In the genomic region with DNA sequence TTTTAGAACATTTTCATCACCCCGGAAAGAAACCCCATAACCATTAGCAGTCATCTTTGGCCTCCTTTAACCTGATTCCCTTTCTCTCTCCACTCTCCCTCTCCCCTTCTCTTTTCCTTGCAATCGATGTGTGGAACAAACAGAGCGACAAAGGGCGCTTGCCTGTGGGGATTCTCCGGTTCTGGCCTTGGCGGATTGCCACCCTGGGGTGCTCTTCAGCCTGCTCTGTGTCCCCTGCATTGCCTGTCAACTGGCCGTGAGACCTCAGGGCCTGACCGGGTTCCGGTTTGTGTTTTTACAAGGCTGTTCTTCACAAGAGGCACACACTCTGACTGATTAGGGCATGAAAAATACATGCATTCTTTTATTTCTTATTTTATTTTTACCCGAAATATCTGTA, we compare ENCODE assay signal across 17 cellular contexts. TPM values are rescaled to one million over a fixed set of nuclear protein-coding genes. Genes with fewer than 3 reads are reported as not detected.
DNase-seq lines count a peak whose midpoint lies in the region; ATAC-seq and TF ChIP-seq lines count a peak whose summit lies in the region.
"Had no signal": no experiment of that assay in that cellular context is flagged by ENCODE, and none has a peak within 500 bp of the region (broad histone marks: within the 10 kb centered on the region; RNA-seq: fewer than 3 reads in every experiment).

No MANE protein-coding gene starts in this region.

- in situ Hi-C loops in mammary epithelial cell (cut with MboI; ENCODE audit: low sequenced_read_pairs in 2 of 2), result no loop called here

- H3T11ph ChIP-seq in H9 (ENCODE audit: low read length), result no peak overlapping the region

- intact Hi-C loops in thyroid gland (cut with DNase I), result no loop called here
- intact Hi-C loops in mammary epithelial cell (cut with micrococcal nuclease), result no loop called here
- intact Hi-C loops in psoas muscle (cut with DNase I), result no loop called here

- H3K79me1 ChIP-seq in H9 (ENCODE audit: insufficient read depth, low read depth, low read length, poor library complexity, severe bottlenecking), result no peaks in the 10 kb centered on the region

- no TSS peak for BruUV-seq in mammary epithelial cell (replicated peaks; lab: Mats Ljungman, UMichigan)

- H4K20me1 ChIP-seq in H9 (ENCODE audit: control insufficient read depth, insufficient read depth, insufficient read length) (no peaks in the 10 kb centered on the region), mammary epithelial cell (ENCODE audit: insufficient read depth, low read length) (no peaks in the 10 kb centered on the region)

- H3K14ac ChIP-seq in H9 (ENCODE audit: insufficient read depth, low read length), result no peak overlapping the region

- CTCF ChIA-PET in mammary epithelial cell (lab: Charles Lee; ENCODE audit: low non-redundant PET), result no interaction called here

- H3K9me3 Mint-ChIP-seq in H9, result no peaks in the 10 kb centered on the region
- H3K9me3 Mint-ChIP-seq: CD4-positive, alpha-beta T cell had no signal

- peak; percentile 23 for DNase-seq in H9
- peak; percentile 64 for DNase-seq in NCI-H345 (lab: John Stamatoyannopoulos, UW)
- peak; percentile 40 for DNase-seq in islet precursor cell
- peak; percentile 72 to 73 for DNase-seq in thyroid gland
- DNase-seq in SHP77 (lab: John Stamatoyannopoulos, UW), result no peak
- DNase-seq in mammary epithelial cell, result no peak
- DNase-seq in psoas muscle, result no peak
- DNase-seq: CD4-positive, alpha-beta T cell; NCI-H146; NCI-H748 treated with DMSO at 0.1 percent for 48 hours; OCI-M1; RPMI8226 had no signal

- H4K8ac ChIP-seq in H9 (replicated peaks; ENCODE audit: insufficient read length, low read depth, low read length), result no peak overlapping the region

- WGBS in H9 (ENCODE audit: extremely low coverage, insufficient read length, low lambda C conversion rate), result no CpG with 5 or more reads among the region's 10 CpGs
- WGBS in thyroid gland, 2 donors, result 15 to 30% methylated on average over 10 of the region's 10 CpGs
- WGBS in mammary epithelial cell (ENCODE audit: low coverage, missing lambda C conversion rate), result 73% methylated on average over 10 of the region's 10 CpGs
- WGBS in psoas muscle, 3 donors, result 64 to 79% (median 74%) methylated on average over 10 of the region's 10 CpGs

- no peaks in the 10 kb centered on the region for H3K36me3 ChIP-seq in thyroid gland
- no peaks in the 10 kb centered on the region for H3K36me3 ChIP-seq in mammary epithelial cell (ENCODE audit: insufficient read depth, low read length)
- no peaks in the 10 kb centered on the region for H3K36me3 ChIP-seq in psoas muscle (ENCODE audit: insufficient read depth in 1 of 2, low read depth in 1 of 2)
- H3K36me3 ChIP-seq: SJSA1 had no signal

- H3K23me2 ChIP-seq in H9 (ENCODE audit: insufficient read length, low read depth, low read length, poor library complexity, severe bottlenecking), result no peaks in the 10 kb centered on the region

- H3K27ac Mint-ChIP-seq in H9, result peak overlapping the region in 1 of 3 experiments; percentile 53; a peak in 1 of 7 replicates
- H3K27ac Mint-ChIP-seq: CD4-positive, alpha-beta T cell had no signal

- peaks cover 15 to 31% of the 10 kb centered on the region in 2 experiments for H3K4me1 Mint-ChIP-seq in H9

- ATAC-seq in psoas muscle, result no peak
- ATAC-seq: HCT116 had no signal

- H3K4me3 ChIP-seq in thyroid gland (replicated peaks in 1 of 3) (no peak overlapping the region), mammary epithelial cell (replicated peaks in 1 of 3; ENCODE audit: insufficient read depth in 1 of 3, low read depth in 2 of 3, low read length in 3 of 3) (no peak overlapping the region), psoas muscle (no peak overlapping the region)
- H3K4me3 ChIP-seq: SJSA1 had no signal

- dilution Hi-C loops in mammary epithelial cell (cut with HindIII; ENCODE audit: low sequenced_read_pairs), result no loop called here

- no peak overlapping the region for H4K91ac ChIP-seq in H9 (ENCODE audit: insufficient read length, low read depth, low read length)

- no peak overlapping the region for H2BK12ac ChIP-seq in H9 (ENCODE audit: insufficient read length, low read depth, low read length)

- H3K4me2 ChIP-seq in H9 (ENCODE audit: insufficient read depth, insufficient read length, low read length) (no peak overlapping the region), mammary epithelial cell (ENCODE audit: insufficient read depth, low read depth, low read length) (no peak overlapping the region)
- H3K4me2 ChIP-seq: KMS-11 had no signal

- H3K18ac ChIP-seq in H9 (ENCODE audit: insufficient read length, low read depth, low read length), result no peak overlapping the region

- no peak overlapping the region for H4K5ac ChIP-seq in H9 (ENCODE audit: insufficient read length, low read depth, low read length)

- H3K27me3 ChIP-seq in H9 (ENCODE audit: insufficient read depth, low read length) (no peaks in the 10 kb centered on the region), thyroid gland (no peaks in the 10 kb centered on the region), mammary epithelial cell (ENCODE audit: insufficient read depth, low read length) (no peaks in the 10 kb centered on the region), psoas muscle (ENCODE audit: insufficient read depth in 3 of 3, low read length in 2 of 3) (no peaks in the 10 kb centered on the region)

- TF ChIP-seq POLR2A in thyroid gland (IDR thresholded peaks at IDR 0.05), result no peak

- H2BK15ac ChIP-seq in H9 (ENCODE audit: low read depth, low read length), result no peak overlapping the region

- H2BK120ac ChIP-seq in H9 (ENCODE audit: low read depth, low read length, poor library complexity, severe bottlenecking), result no peak overlapping the region

- H3K79me2 ChIP-seq in H9 (ENCODE audit: insufficient read depth, low read length) (no peaks in the 10 kb centered on the region), mammary epithelial cell (ENCODE audit: insufficient read depth, low read length) (no peaks in the 10 kb centered on the region)

- no peaks in the 10 kb centered on the region for H3K36me3 Mint-ChIP-seq in H9 (ENCODE audit: insufficient read depth in 1 of 3, low read depth in 3 of 3)

- H3K9ac ChIP-seq in H9 (ENCODE audit: extremely low read depth, insufficient read length, low read length) (no peak overlapping the region), mammary epithelial cell (ENCODE audit: insufficient read depth, low read length) (no peak overlapping the region)
- H3K9ac ChIP-seq: KMS-11 had no signal

- peaks cover 5% of the 10 kb centered on the region for H3K27me3 Mint-ChIP-seq in H9 (ENCODE audit: low read depth)

- no peak overlapping the region for H3K4me3 Mint-ChIP-seq in H9
- H3K4me3 Mint-ChIP-seq: CD4-positive, alpha-beta T cell had no signal

- no peak overlapping the region for H2BK5ac ChIP-seq in H9 (ENCODE audit: insufficient read length, low read length)

- no peak overlapping the region for H3K23ac ChIP-seq in H9 (ENCODE audit: insufficient read length, low read depth, low read length)

- TF ChIP-seq CTCF in H9 (conservative IDR thresholded peaks at IDR 0.05), result no peak
- no peak for TF ChIP-seq CTCF in thyroid gland (IDR thresholded peaks at IDR 0.05)
- no peak for TF ChIP-seq CTCF in mammary epithelial cell (conservative IDR thresholded peaks at IDR 0.05 in 1 of 2, IDR thresholded peaks at IDR 0.05 in 1 of 2; ENCODE audit: extremely low read depth in 1 of 2, insufficient read depth in 1 of 2, low read depth in 1 of 2, low read length in 2 of 2)
- TF ChIP-seq CTCF in psoas muscle (IDR thresholded peaks at IDR 0.05), result no peak

- no peak overlapping the region for H2AK5ac ChIP-seq in H9 (ENCODE audit: insufficient read length, low read length)

- H3K9me3 ChIP-seq in H9 (ENCODE audit: control insufficient read depth, low read depth, low read length) (no peaks in the 10 kb centered on the region), thyroid gland (no peaks in the 10 kb centered on the region), mammary epithelial cell (replicated peaks; ENCODE audit: insufficient read depth, low read length) (no peaks in the 10 kb centered on the region), psoas muscle (no peaks in the 10 kb centered on the region)
- H3K9me3 ChIP-seq: SJSA1 had no signal

- H3K27ac ChIP-seq in H9 (ENCODE audit: insufficient read length, low read depth, low read length) (no peak overlapping the region), thyroid gland (no peak overlapping the region), mammary epithelial cell (ENCODE audit: insufficient read depth, low read depth, low read length) (no peak overlapping the region), psoas muscle (no peak overlapping the region)
- H3K27ac ChIP-seq: KMS-11, SJSA1 had no signal

- H3K4ac ChIP-seq in H9 (ENCODE audit: low read depth, low read length), result no peak overlapping the region

- H3K4me1 ChIP-seq in H9 (ENCODE audit: insufficient read depth, low read length) (peaks cover 9% of the 10 kb centered on the region; the same call in 1 of the 2 replicates), thyroid gland (no peaks in the 10 kb centered on the region), mammary epithelial cell (ENCODE audit: insufficient read depth, low read length) (no peaks in the 10 kb centered on the region), psoas muscle (no peaks in the 10 kb centered on the region)
- H3K4me1 ChIP-seq: SJSA1 had no signal

- H2AFZ ChIP-seq in H9 (ENCODE audit: low read length) (no peak overlapping the region), mammary epithelial cell (ENCODE audit: low read depth, low read length) (no peak overlapping the region)

- no peak overlapping the region for H3K56ac ChIP-seq in H9 (ENCODE audit: insufficient read length, low read depth, low read length)

- no peak overlapping the region for H2BK20ac ChIP-seq in H9 (ENCODE audit: low read depth, low read length, poor library complexity, severe bottlenecking)

RNA-seq across cellular contexts. Expression of a gene that starts 27.8 kb away (rescaled TPM):
- not detected in 2 replicates for total RNA-seq in H9 (2021)
- total RNA-seq in thyroid gland, result not detected
- not detected for total RNA-seq in mammary epithelial cell
- not detected for polyA plus RNA-seq in mammary epithelial cell
- not detected for polyA minus RNA-seq in mammary epithelial cell
- total RNA-seq in psoas muscle, result not detected
- not detected for polyA plus RNA-seq in psoas muscle
- total RNA-seq: G401, M059J, SJSA1 had no signal

Comparison
In these comparisons a context has a peak if more than half of its experiments do, and no peak if none do; other contexts are left out.
1. DNase-seq: peak in H9 (single experiment), NCI-H345 (single experiment), islet precursor cell (single experiment) and thyroid gland (2 of 2); none in SHP77 (0 of 2), mammary epithelial cell (single experiment) and psoas muscle (0 of 2).